10 cellular contexts compared by ENCODE assay signal in the genomic region with DNA sequence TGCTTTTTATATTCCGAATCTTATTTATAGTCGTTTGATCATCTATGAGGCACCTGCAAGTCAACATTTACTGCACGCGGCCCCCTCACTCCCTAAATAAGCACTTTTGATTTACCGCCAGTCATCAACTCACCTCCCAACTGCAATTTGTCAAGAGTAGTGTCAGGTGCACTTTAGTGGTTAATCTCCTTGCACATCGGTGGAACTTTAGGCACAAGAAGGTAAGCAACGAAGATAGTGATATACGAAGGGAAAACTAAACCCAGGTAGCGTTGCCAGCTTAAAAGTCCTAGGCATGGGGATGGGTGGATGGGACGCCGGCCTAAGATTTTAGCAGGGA. TPM values are rescaled to one million over a fixed set of nuclear protein-coding genes. Genes with fewer than 3 reads are reported as not detected.
DNase-seq lines count a peak whose midpoint lies in the region; ATAC-seq and TF ChIP-seq lines count a peak whose summit lies in the region.
"Had no signal": no experiment of that assay in that cellular context is flagged by ENCODE, and none has a peak within 500 bp of the region (broad histone marks: within the 10 kb centered on the region; RNA-seq: fewer than 3 reads in every experiment).

No MANE protein-coding gene starts in this region.

- 38% methylated on average over 11 of the region's 11 CpGs for WGBS in mammary epithelial cell (ENCODE audit: low coverage, missing lambda C conversion rate)
- 23% methylated on average over 11 of the region's 11 CpGs for WGBS in right lobe of liver (ENCODE audit: insufficient coverage, low coverage, low lambda C conversion rate, missing lambda C conversion rate)
- 17 to 30% (median 24%) methylated on average over 11 of the region's 11 CpGs for WGBS in stomach, 5 donors

- dilution Hi-C loops in mammary epithelial cell (cut with HindIII; ENCODE audit: low sequenced_read_pairs), result no loop called here

- no peak for TF ChIP-seq CTCF in mammary epithelial cell (conservative IDR thresholded peaks at IDR 0.05 in 1 of 2, IDR thresholded peaks at IDR 0.05 in 1 of 2; ENCODE audit: extremely low read depth in 1 of 2, insufficient read depth in 1 of 2, low read depth in 1 of 2, low read length in 2 of 2)
- TF ChIP-seq CTCF in right lobe of liver (IDR thresholded peaks at IDR 0.05), result no peak
- no peak for TF ChIP-seq CTCF in stomach (IDR thresholded peaks at IDR 0.05)
- TF ChIP-seq CTCF in GM10248 (IDR thresholded peaks at IDR 0.05; ENCODE audit: control extremely low read depth, extremely low read depth, low read depth, missing control alignments), result no peak

- peak; percentile 25 for DNase-seq in NCI-H748 (lab: John Stamatoyannopoulos, UW; ENCODE audit: unreplicated experiment)
- DNase-seq in NCI-H748 treated with DMSO at 0.1 percent for 48 hours (lab: John Stamatoyannopoulos, UW), result no peak
- no peak for DNase-seq in mammary epithelial cell
- no peak for DNase-seq in right lobe of liver
- DNase-seq in stomach, result no peak
- DNase-seq in COR-L47 (lab: John Stamatoyannopoulos, UW), result no peak
- no peak for DNase-seq in GM10248 (ENCODE audit: extremely low spot score)
- DNase-seq: amniotic stem cell, SIG-M5 had no signal

- H3K9me3 ChIP-seq in mammary epithelial cell (replicated peaks; ENCODE audit: insufficient read depth, low read length), result no peaks in the 10 kb centered on the region
- H3K9me3 ChIP-seq in right lobe of liver, result no peaks in the 10 kb centered on the region
- no peaks in the 10 kb centered on the region for H3K9me3 ChIP-seq in stomach

- no peaks in the 10 kb centered on the region for H4K20me1 ChIP-seq in mammary epithelial cell (ENCODE audit: insufficient read depth, low read length)

- H2AFZ ChIP-seq in mammary epithelial cell (ENCODE audit: low read depth, low read length), result peak overlapping the region; percentile 90

- no peaks in the 10 kb centered on the region for H3K36me3 ChIP-seq in mammary epithelial cell (ENCODE audit: insufficient read depth, low read length)
- no peaks in the 10 kb centered on the region for H3K36me3 ChIP-seq in right lobe of liver
- no peaks in the 10 kb centered on the region for H3K36me3 ChIP-seq in stomach

- peak overlapping the region; percentile 97 for H3K4me2 ChIP-seq in mammary epithelial cell (ENCODE audit: insufficient read depth, low read depth, low read length)

- H3K9ac ChIP-seq in mammary epithelial cell (ENCODE audit: insufficient read depth, low read length), result no peak overlapping the region

- POLR2A ChIA-PET in GM10248 (lab: Yijun Ruan, JAX), result no interaction called here

- H3K27me3 ChIP-seq in mammary epithelial cell (ENCODE audit: insufficient read depth, low read length), result peaks cover 22% of the 10 kb centered on the region
- H3K27me3 ChIP-seq in right lobe of liver, result no peaks in the 10 kb centered on the region
- H3K27me3 ChIP-seq in stomach, result peaks cover 0 to 14% (median 0%) of the 10 kb centered on the region in 3 donors

- in situ Hi-C loops in mammary epithelial cell (cut with MboI; ENCODE audit: low sequenced_read_pairs in 2 of 2), result no loop called here

- BruUV-seq in mammary epithelial cell (replicated peaks; lab: Mats Ljungman, UMichigan), result no TSS peak

- H3K79me2 ChIP-seq in mammary epithelial cell (ENCODE audit: insufficient read depth, low read length), result no peaks in the 10 kb centered on the region

- CTCF ChIA-PET in mammary epithelial cell (lab: Charles Lee; ENCODE audit: low non-redundant PET), result interaction anchor here (0.6 kb wide), 1 partner anchor 448 kb away, joined by 4 read pairs; no protein-coding TSS in a partner anchor
- CTCF ChIA-PET in GM10248 (lab: Yijun Ruan, JAX), result no interaction called here

- no peak overlapping the region for H3K27ac ChIP-seq in mammary epithelial cell (ENCODE audit: insufficient read depth, low read depth, low read length)
- H3K27ac ChIP-seq in right lobe of liver, result peak overlapping the region; percentile 81 to 88 (median 82)
- H3K27ac ChIP-seq in stomach, result peak overlapping the region; percentile 64 to 89 (median 74)

- TF ChIP-seq POLR2A in right lobe of liver (IDR thresholded peaks at IDR 0.05), result no peak
- no peak for TF ChIP-seq POLR2A in stomach (IDR thresholded peaks at IDR 0.05)

- H3K4me3 ChIP-seq in mammary epithelial cell (replicated peaks in 1 of 3; ENCODE audit: insufficient read depth in 1 of 3, low read depth in 2 of 3, low read length in 3 of 3) (peak overlapping the region; percentile 41 to 53 (median 47)), right lobe of liver (peak overlapping the region; percentile 61 to 75 (median 69)), stomach (peak overlapping the region; percentile 64 to 83 (median 72))

- H3K4me1 ChIP-seq in mammary epithelial cell (ENCODE audit: insufficient read depth, low read length), result peaks cover 14% of the 10 kb centered on the region
- peaks cover 0 to 14% (median 3%) of the 10 kb centered on the region in 4 donors for H3K4me1 ChIP-seq in right lobe of liver
- peaks cover 0 to 17% (median 8%) of the 10 kb centered on the region in 4 donors for H3K4me1 ChIP-seq in stomach

- intact Hi-C loops in mammary epithelial cell (cut with micrococcal nuclease) (loop anchor here (5.0 kb wide), 1 partner anchor 47 kb away; no protein-coding TSS in a partner anchor), right lobe of liver (cut with DNase I) (no loop called here), stomach (cut with DNase I; ENCODE audit: low total_unique reads) (no loop called here)

- TF ChIP-seq EP300 in stomach (IDR thresholded peaks at IDR 0.05), result no peak

- ATAC-seq in right lobe of liver (peak in 2 of 4 donors; percentile 14 to 19), GM18873 (IDR thresholded peaks at IDR 0.05; ENCODE audit: low FRiP score, unreplicated experiment) (no peak)

RNA-seq across cellular contexts. Expression of gene RNF180, which starts 0.5 kb away (rescaled TPM):
- 1 to 10 TPM; 2.9 to 9.3 TPM for total RNA-seq in mammary epithelial cell
- 0.20 TPM for polyA plus RNA-seq in mammary epithelial cell
- polyA minus RNA-seq in mammary epithelial cell, result 3.3 TPM
- total RNA-seq in right lobe of liver, result 1 to 10 TPM; 3.8 to 6.7 (median 6.0) TPM
- 10 to 100 TPM in 3 of 5 donors, 1 to 10 TPM in 2; 3.5 to 15.4 (median 10.4) TPM for total RNA-seq in stomach
- polyA plus RNA-seq in stomach, result 1 to 10 TPM; 1.2 to 2.4 (median 2.2) TPM
